ENCODE assay signal across 12 cellular contexts in the genomic region with DNA sequence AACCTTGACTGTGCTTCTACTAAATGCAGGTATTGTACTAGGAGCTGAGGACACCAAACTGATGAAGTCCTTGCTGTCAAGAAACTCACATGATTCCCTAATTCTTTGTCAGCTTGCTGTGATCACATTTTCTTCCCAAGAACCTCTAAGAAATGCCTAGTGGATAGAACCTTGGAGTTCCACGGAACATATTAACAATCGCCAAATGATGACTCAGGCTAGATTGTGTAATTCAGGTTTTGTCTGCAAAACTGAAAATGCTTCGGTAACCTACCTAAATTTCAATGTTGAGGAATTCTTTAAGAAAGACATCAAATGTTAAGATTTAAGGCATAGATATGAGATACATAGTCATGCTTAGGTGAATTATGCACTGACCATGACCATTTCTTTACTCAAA. TPM values are rescaled to one million over a fixed set of nuclear protein-coding genes. Genes with fewer than 3 reads are reported as not detected.
DNase-seq lines count a peak whose midpoint lies in the region; ATAC-seq, FAIRE-seq and TF ChIP-seq lines count a peak whose summit lies in the region.
"Had no signal": no experiment of that assay in that cellular context is flagged by ENCODE, and none has a peak within 500 bp of the region (broad histone marks: within the 10 kb centered on the region; RNA-seq: fewer than 3 reads in every experiment).

No MANE protein-coding gene starts in this region.

- FAIRE-seq in kidney (lab: Jason Lieb, UNC), result no peak

- H3K4me1 ChIP-seq in uterus (peaks cover 0 to 6% of the 10 kb centered on the region in 2 donors), kidney (ENCODE audit: control insufficient read depth in 1 of 2, insufficient read depth in 1 of 2, low read depth in 1 of 2, low read length in 2 of 2) (peaks cover 3 to 10% of the 10 kb centered on the region in 2 donors)

- H3K9ac ChIP-seq in kidney (ENCODE audit: low read length in 2 of 2), result no peak overlapping the region

- no peaks in the 10 kb centered on the region for H3K9me3 ChIP-seq in uterus
- H3K9me3 ChIP-seq in kidney (ENCODE audit: control insufficient read depth in 1 of 2, low read length in 2 of 2), result no peaks in the 10 kb centered on the region
- H3K9me3 ChIP-seq: right atrium auricular region had no signal

- H3K36me3 ChIP-seq in uterus (no peaks in the 10 kb centered on the region), kidney (ENCODE audit: control insufficient read depth in 1 of 2, insufficient read depth in 2 of 2, low read length in 2 of 2) (peaks cover 6 to 14% of the 10 kb centered on the region in 2 donors)

- intact Hi-C loops in activated naive CD4-positive, alpha-beta T cell treated with anti-CD3 and anti-CD28 coated beads for 36 hours (cut with micrococcal nuclease), result loop anchor here (10.0 kb wide), 5 partner anchors 689 to 1869 kb away; no protein-coding TSS in a partner anchor
- intact Hi-C loops in uterus (cut with DNase I; ENCODE audit: low total_unique reads) (loop anchor here (5.0 to 10.0 kb wide), 2 partner anchors 79 to 119 kb away; no protein-coding TSS in a partner anchor), kidney (cut with DNase I) (loop anchor here (10.0 kb wide), 1 partner anchor 71 kb away; no protein-coding TSS in a partner anchor)

- ATAC-seq in activated T-helper 17 cell treated with anti-CD3 and anti-CD28 coated beads, Interleukin-2, amount 50 U/mL, for 72 hours (replicated peaks), result no peak
- no peak for ATAC-seq in HG02852 (IDR thresholded peaks at IDR 0.05; ENCODE audit: unreplicated experiment)

- H3K27ac Mint-ChIP-seq in activated naive CD4-positive, alpha-beta T cell treated with anti-CD3 and anti-CD28 coated beads for 36 hours, result peak overlapping the region; percentile 92
- peak overlapping the region; percentile 97 for H3K27ac Mint-ChIP-seq in activated T-helper 17 cell treated with anti-CD3 and anti-CD28 coated beads, Interleukin-2, amount 50 U/mL, for 72 hours
- H3K27ac Mint-ChIP-seq in glutamatergic neuron (ENCODE audit: unreplicated experiment), result peak overlapping the region; percentile 39

- DNase-seq in activated naive CD4-positive, alpha-beta T cell treated with anti-CD3 and anti-CD28 coated beads for 36 hours, result no peak
- DNase-seq in activated naive CD4-positive, alpha-beta T cell treated with Interleukin-2 at 50 U/mL for 16 hours, result no peak
- DNase-seq in glutamatergic neuron, result no peak
- no peak for DNase-seq in uterus
- no peak for DNase-seq in kidney
- DNase-seq in NCI-H2171 treated with DMSO at 0.1 percent for 48 hours (lab: John Stamatoyannopoulos, UW), result no peak
- DNase-seq: activated naive CD4-positive, alpha-beta T cell; Karpas-422; stimulated activated naive CD8-positive, alpha-beta T cell treated with anti-CD3 and anti-CD28 coated beads, Interleukin-15, Interleukin-2, amounts not matched to agents 100 U/mL and 50 U/mL, for 24 hours had no signal

- H3K36me3 Mint-ChIP-seq in activated naive CD4-positive, alpha-beta T cell treated with anti-CD3 and anti-CD28 coated beads for 36 hours (ENCODE audit: low read depth), result peaks cover 17% of the 10 kb centered on the region
- peaks cover 46% of the 10 kb centered on the region for H3K36me3 Mint-ChIP-seq in activated T-helper 17 cell treated with anti-CD3 and anti-CD28 coated beads, Interleukin-2, amount 50 U/mL, for 72 hours (ENCODE audit: low read depth)
- H3K36me3 Mint-ChIP-seq in glutamatergic neuron (ENCODE audit: unreplicated experiment), result peaks cover 6% of the 10 kb centered on the region

- H3K4me3 ChIP-seq in uterus (no peak overlapping the region), kidney (ENCODE audit: low read length in 2 of 2) (no peak overlapping the region)
- H3K4me3 ChIP-seq: right atrium auricular region had no signal

- H3K4me3 Mint-ChIP-seq in activated naive CD4-positive, alpha-beta T cell treated with anti-CD3 and anti-CD28 coated beads for 36 hours, result no peak overlapping the region
- H3K4me3 Mint-ChIP-seq in activated T-helper 17 cell treated with anti-CD3 and anti-CD28 coated beads, Interleukin-2, amount 50 U/mL, for 72 hours, result peak overlapping the region; percentile 82
- no peak overlapping the region for H3K4me3 Mint-ChIP-seq in glutamatergic neuron (ENCODE audit: unreplicated experiment)

- H3K9me3 Mint-ChIP-seq in activated naive CD4-positive, alpha-beta T cell treated with anti-CD3 and anti-CD28 coated beads for 36 hours, result no peaks in the 10 kb centered on the region
- peaks cover 4% of the 10 kb centered on the region for H3K9me3 Mint-ChIP-seq in activated T-helper 17 cell treated with anti-CD3 and anti-CD28 coated beads, Interleukin-2, amount 50 U/mL, for 72 hours
- peaks cover 18% of the 10 kb centered on the region for H3K9me3 Mint-ChIP-seq in glutamatergic neuron (ENCODE audit: unreplicated experiment)

- no peak for TF ChIP-seq POLR2A in uterus (IDR thresholded peaks at IDR 0.05)

- H3K27me3 Mint-ChIP-seq in activated naive CD4-positive, alpha-beta T cell treated with anti-CD3 and anti-CD28 coated beads for 36 hours (ENCODE audit: low read depth), result no peaks in the 10 kb centered on the region
- H3K27me3 Mint-ChIP-seq in activated T-helper 17 cell treated with anti-CD3 and anti-CD28 coated beads, Interleukin-2, amount 50 U/mL, for 72 hours, result peaks cover 3% of the 10 kb centered on the region
- H3K27me3 Mint-ChIP-seq in glutamatergic neuron (ENCODE audit: unreplicated experiment), result peaks cover 11% of the 10 kb centered on the region

- CTCF ChIA-PET in activated naive CD4-positive, alpha-beta T cell treated with anti-CD3 and anti-CD28 coated beads for 36 hours (lab: Charles Lee), result interaction anchor here (0.9 to 4.2 kb wide), 4 partner anchors 8 to 408 kb away, joined by 3 to 27 read pairs (median 4); no protein-coding TSS in a partner anchor

- H3K27ac ChIP-seq in uterus (peak overlapping the region; percentile 63 to 92), kidney (ENCODE audit: low read depth in 2 of 2, low read length in 2 of 2) (no peak overlapping the region)

- H3K4me1 Mint-ChIP-seq in activated naive CD4-positive, alpha-beta T cell treated with anti-CD3 and anti-CD28 coated beads for 36 hours (ENCODE audit: low read depth), result peaks cover 36% of the 10 kb centered on the region
- peaks cover 27% of the 10 kb centered on the region for H3K4me1 Mint-ChIP-seq in activated T-helper 17 cell treated with anti-CD3 and anti-CD28 coated beads, Interleukin-2, amount 50 U/mL, for 72 hours
- H3K4me1 Mint-ChIP-seq in glutamatergic neuron (ENCODE audit: low read depth, unreplicated experiment), result peaks cover 17% of the 10 kb centered on the region

- H3K27me3 ChIP-seq in uterus, result no peaks in the 10 kb centered on the region
- H3K27me3 ChIP-seq: right atrium auricular region had no signal

- TF ChIP-seq CTCF in glutamatergic neuron (IDR thresholded peaks at IDR 0.05; ENCODE audit: partially characterized antibody, unreplicated experiment) (no peak), uterus (IDR thresholded peaks at IDR 0.05) (no peak), kidney (IDR thresholded peaks at IDR 0.05; ENCODE audit: borderline replicate concordance, extremely low read depth, insufficient read depth) (no peak)

RNA-seq across cellular contexts. Expression of gene GADD45A, which starts 1.7 kb away (rescaled TPM):
- total RNA-seq in activated naive CD4-positive, alpha-beta T cell treated with anti-CD3 and anti-CD28 coated beads for 36 hours, result 10 to 100 TPM; 47.0 to 48.3 TPM
- 10 to 100 TPM; 70.9 to 83.8 TPM for total RNA-seq in activated T-helper 17 cell treated with anti-CD3 and anti-CD28 coated beads, Interleukin-2, amount 50 U/mL, for 72 hours
- total RNA-seq in glutamatergic neuron (ENCODE audit: unreplicated experiment) (143 TPM), uterus (10 to 100 TPM; 11.1 to 35.6 (median 20.3) TPM), kidney (85.6 TPM)
- 218 TPM for polyA plus RNA-seq in kidney (ENCODE audit: insufficient read depth, low read depth, low replicate concordance)

Comparison
In these comparisons a context has a peak if more than half of its experiments do, and no peak if none do; other contexts are left out.
1. H3K27ac Mint-ChIP-seq: peak in every context shown above with its lines; median percentile 97 in activated T-helper 17 cell treated with anti-CD3 and anti-CD28 coated beads, Interleukin-2, amount 50 U/mL, for 72 hours; 92 in activated naive CD4-positive, alpha-beta T cell treated with anti-CD3 and anti-CD28 coated beads for 36 hours; 39 in glutamatergic neuron.
2. H3K27ac ChIP-seq: peak in uterus (2 of 2); none in kidney (0 of 2).